ENCODE assay signal across 1 cellular context in genomic region chr1:246153796-246154212, GRCh38.
TF ChIP-seq lines count a peak whose summit lies in the region.

No MANE protein-coding gene starts in this region.

TF ChIP-seq in K562, 482 proteins besides CTCF, POLR2A, EP300 and RAD21 (continued from another document and continues in another):
- TF ChIP-seq ZNF318 (IDR thresholded peaks at IDR 0.05; ENCODE audit: borderline replicate concordance in 1 of 2, low read depth in 1 of 2) = 0 out of 4 replicates have a peak, but pooled peaks of 1 of the 2 experiments have one; percentile 57
- no peak for TF ChIP-seq GTF2E2 (tag; IDR thresholded peaks at IDR 0.05)
- TF ChIP-seq ILK (tag; IDR thresholded peaks at IDR 0.05; ENCODE audit: borderline replicate concordance, low read depth) = no peak
- TF ChIP-seq MTA1 (IDR thresholded peaks at IDR 0.05; ENCODE audit: borderline replicate concordance) = no peak; the same call in 1 of the 2 replicates
- TF ChIP-seq FOXA1 (IDR thresholded peaks at IDR 0.05; ENCODE audit: borderline replicate concordance) = no peak
- peak in 1 of 2 experiments; percentile 18; a peak in 1 of 4 replicates for TF ChIP-seq FOXK2 (conservative IDR thresholded peaks at IDR 0.05 in 1 of 2, IDR thresholded peaks at IDR 0.05 in 1 of 2; ENCODE audit: low read depth in 2 of 2)
- TF ChIP-seq RFX5 (IDR thresholded peaks at IDR 0.05; ENCODE audit: low read depth, low read length) = no peak
- no peak for TF ChIP-seq ZKSCAN3 (CRISPR knock-in tag; IDR thresholded peaks at IDR 0.05)
- no peak for TF ChIP-seq POLR3A (IDR thresholded peaks at IDR 0.05; ENCODE audit: borderline replicate concordance, extremely low read depth, insufficient read depth, insufficient read length)
- no peak for TF ChIP-seq IRF1 (CRISPR knock-in tag; IDR thresholded peaks at IDR 0.05; ENCODE audit: borderline replicate concordance)
- no peak for TF ChIP-seq NFXL1 (CRISPR knock-in tag; IDR thresholded peaks at IDR 0.05)
- TF ChIP-seq ZNF511 (CRISPR knock-in tag; IDR thresholded peaks at IDR 0.05) = no peak
- TF ChIP-seq FOXM1 (IDR thresholded peaks at IDR 0.05; ENCODE audit: low read depth) = no peak; the same call in 1 of the 2 replicates
- no peak for TF ChIP-seq FOXM1 (CRISPR knock-in tag; IDR thresholded peaks at IDR 0.05; ENCODE audit: low read depth)
- TF ChIP-seq HDGF (IDR thresholded peaks at IDR 0.05) = no peak
- TF ChIP-seq MEF2D (tag; conservative IDR thresholded peaks at IDR 0.05; ENCODE audit: low read depth) = peak; percentile 21; the same call in 1 of the 2 replicates
- no peak for TF ChIP-seq ZNF165 (CRISPR knock-in tag; IDR thresholded peaks at IDR 0.05; ENCODE audit: borderline replicate concordance)
- no peak for TF ChIP-seq ELF2 (CRISPR knock-in tag; IDR thresholded peaks at IDR 0.05)
- no peak for TF ChIP-seq E2F3 (CRISPR knock-in tag; IDR thresholded peaks at IDR 0.05)
- no peak for TF ChIP-seq NCOA6 (IDR thresholded peaks at IDR 0.05)
- TF ChIP-seq DMBX1 (CRISPR knock-in tag; IDR thresholded peaks at IDR 0.05; ENCODE audit: borderline replicate concordance) = peak; percentile 40; the same call in 1 of the 2 replicates
- no peak for TF ChIP-seq ZNF263 (CRISPR knock-in tag; IDR thresholded peaks at IDR 0.05; ENCODE audit: borderline replicate concordance)
- TF ChIP-seq TCF7 (IDR thresholded peaks at IDR 0.05; ENCODE audit: borderline replicate concordance) = no peak
- no peak for TF ChIP-seq ZNF830 (CRISPR knock-in tag; IDR thresholded peaks at IDR 0.05)
- no peak for TF ChIP-seq ZNF79 (CRISPR knock-in tag; IDR thresholded peaks at IDR 0.05; ENCODE audit: low read depth)
- no peak for TF ChIP-seq SRSF1 (IDR thresholded peaks at IDR 0.05; ENCODE audit: low read depth, low read length)
- TF ChIP-seq ETV6 (IDR thresholded peaks at IDR 0.05; ENCODE audit: borderline replicate concordance in 1 of 2, low read depth in 2 of 2, low read length in 1 of 2) = no peak
- no peak for TF ChIP-seq ETV6 (CRISPR knock-in tag; IDR thresholded peaks at IDR 0.05; ENCODE audit: borderline replicate concordance)
- no peak for TF ChIP-seq ZNF561 (CRISPR knock-in tag; conservative IDR thresholded peaks at IDR 0.05)
- TF ChIP-seq ZNF518B (CRISPR knock-in tag; IDR thresholded peaks at IDR 0.05) = 0 out of 2 replicates have a peak, but pooled peaks have one; percentile 45
- peak; percentile 91; the same call in 1 of the 2 replicates for TF ChIP-seq SMARCE1 (IDR thresholded peaks at IDR 0.05)
- TF ChIP-seq CC2D1A (IDR thresholded peaks at IDR 0.05) = peak; percentile 25; the same call in 1 of the 2 replicates
- TF ChIP-seq CUX1 (CRISPR knock-in tag; IDR thresholded peaks at IDR 0.05) = no peak; the same call in none of the 2 replicates
- TF ChIP-seq RB1 (IDR thresholded peaks at IDR 0.05; ENCODE audit: low read depth) = no peak
- no peak for TF ChIP-seq ETS2 (tag; IDR thresholded peaks at IDR 0.05; ENCODE audit: borderline replicate concordance, poor library complexity, severe bottlenecking)
- no peak for TF ChIP-seq SREBF2 (CRISPR knock-in tag; IDR thresholded peaks at IDR 0.05)
- no peak for TF ChIP-seq ZBTB17 (CRISPR knock-in tag; IDR thresholded peaks at IDR 0.05)
- no peak for TF ChIP-seq DDX20 (tag; IDR thresholded peaks at IDR 0.05; ENCODE audit: low read depth)
- TF ChIP-seq IRF2 (CRISPR knock-in tag; IDR thresholded peaks at IDR 0.05) = no peak
- TF ChIP-seq POLR2AphosphoS2 (IDR thresholded peaks at IDR 0.05; ENCODE audit: low read length) = no peak
- no peak for TF ChIP-seq CHD1 (IDR thresholded peaks at IDR 0.05; ENCODE audit: low read length)
- TF ChIP-seq PRDM10 (IDR thresholded peaks at IDR 0.05; ENCODE audit: partially characterized antibody) = no peak
